Comparison of ENCODE assay signal across 8 cellular contexts in genomic region chr13:31038834-31039552, GRCh38.
DNase-seq lines count a peak whose midpoint lies in the region; ATAC-seq and TF ChIP-seq lines count a peak whose summit lies in the region.

No MANE protein-coding gene starts in this region.

- peak overlapping the region; percentile 33 for H3K27ac Mint-ChIP-seq in activated naive CD4-positive, alpha-beta T cell treated with anti-CD3 and anti-CD28 coated beads, Interleukin-2, amount 10 ng/mL, durations not matched to agents 7 days and 5 days

- H3K27me3 Mint-ChIP-seq in activated naive CD4-positive, alpha-beta T cell treated with anti-CD3 and anti-CD28 coated beads, Interleukin-2, amount 10 ng/mL, durations not matched to agents 7 days and 5 days: peaks cover 71% of the 10 kb centered on the region

- CTCF ChIA-PET in GM10248 (lab: Yijun Ruan, JAX): interaction anchor here (1.8 kb wide), 1 partner anchor 60 kb away, joined by 7 read pairs; no protein-coding TSS in a partner anchor
- CTCF ChIA-PET in activated naive CD4-positive, alpha-beta T cell treated with anti-CD3 and anti-CD28 coated beads, Interleukin-2, amount 10 ng/mL, durations not matched to agents 7 days and 5 days (lab: Charles Lee): interaction anchor here (2.4 kb wide), 1 partner anchor 60 kb away, joined by 9 read pairs; no protein-coding TSS in a partner anchor

- peak; percentile 82 for ATAC-seq in GM21390 (IDR thresholded peaks at IDR 0.05; ENCODE audit: unreplicated experiment)

- peak; percentile 46 for DNase-seq in GM10248 (ENCODE audit: extremely low spot score)
- DNase-seq in HK-2 (ENCODE audit: unreplicated experiment): peak; percentile 38
- no peak for DNase-seq in activated naive CD4-positive, alpha-beta T cell treated with anti-CD3 and anti-CD28 coated beads, Interleukin-2, amount 10 ng/mL, durations not matched to agents 7 days and 5 days
- no peak for DNase-seq in NCI-H1436 treated with DMSO at 0.1 percent for 48 hours (lab: John Stamatoyannopoulos, UW)
- no peak for DNase-seq in DMS 273 treated with DMSO at 0.1 percent for 48 hours (lab: John Stamatoyannopoulos, UW)
- DNase-seq in NCI-H345 treated with DMSO at 0.1 percent for 48 hours (lab: John Stamatoyannopoulos, UW; ENCODE audit: unreplicated experiment): no peak
- DNase-seq in HuH-7.5 (ENCODE audit: low spot score): no peak

- POLR2A ChIA-PET in GM10248 (lab: Yijun Ruan, JAX): no interaction called here

- H3K4me3 Mint-ChIP-seq in activated naive CD4-positive, alpha-beta T cell treated with anti-CD3 and anti-CD28 coated beads, Interleukin-2, amount 10 ng/mL, durations not matched to agents 7 days and 5 days: peak overlapping the region; percentile 11

- H3K36me3 Mint-ChIP-seq in activated naive CD4-positive, alpha-beta T cell treated with anti-CD3 and anti-CD28 coated beads, Interleukin-2, amount 10 ng/mL, durations not matched to agents 7 days and 5 days: peaks cover 2% of the 10 kb centered on the region

- H3K9me3 Mint-ChIP-seq in activated naive CD4-positive, alpha-beta T cell treated with anti-CD3 and anti-CD28 coated beads, Interleukin-2, amount 10 ng/mL, durations not matched to agents 7 days and 5 days: no peaks in the 10 kb centered on the region

- peaks cover 58% of the 10 kb centered on the region for H3K4me1 Mint-ChIP-seq in activated naive CD4-positive, alpha-beta T cell treated with anti-CD3 and anti-CD28 coated beads, Interleukin-2, amount 10 ng/mL, durations not matched to agents 7 days and 5 days

- no peak for TF ChIP-seq CTCF in GM10248 (IDR thresholded peaks at IDR 0.05; ENCODE audit: control extremely low read depth, extremely low read depth, low read depth, missing control alignments)

Comparison
In these comparisons a context has a peak if more than half of its experiments do, and no peak if none do; other contexts are left out.
1. DNase-seq: peak in GM10248 (single experiment) and HK-2 (single experiment); none in activated naive CD4-positive, alpha-beta T cell treated with anti-CD3 and anti-CD28 coated beads, Interleukin-2, amount 10 ng/mL, durations not matched to agents 7 days and 5 days (single experiment), NCI-H1436 treated with DMSO at 0.1 percent for 48 hours (single experiment), DMS 273 treated with DMSO at 0.1 percent for 48 hours (single experiment), NCI-H345 treated with DMSO at 0.1 percent for 48 hours (single experiment) and HuH-7.5 (single experiment).